10 cellular contexts compared by ENCODE assay signal in the genomic region with DNA sequence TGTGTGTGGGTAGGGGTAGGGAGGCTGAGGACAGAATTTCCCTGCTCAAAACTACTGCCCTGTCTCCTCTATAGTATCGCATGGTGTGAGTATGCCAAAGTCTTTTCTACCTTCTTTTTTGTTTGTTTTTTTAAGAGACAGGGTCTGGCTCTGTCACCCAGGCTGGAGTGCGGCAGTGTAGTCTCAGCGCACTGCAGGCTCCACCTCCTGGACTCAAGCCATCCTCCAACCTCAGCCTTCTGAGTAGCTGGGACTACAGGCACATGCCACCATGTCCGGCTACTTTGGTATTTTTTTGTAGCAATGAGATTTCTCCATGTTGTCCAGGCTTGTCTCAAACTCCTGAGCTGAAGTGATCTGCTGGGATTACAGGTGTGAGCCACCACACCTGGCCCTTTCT. TPM values are rescaled to one million over a fixed set of nuclear protein-coding genes. Genes with fewer than 3 reads are reported as not detected.
DNase-seq lines count a peak whose midpoint lies in the region; ATAC-seq and TF ChIP-seq lines count a peak whose summit lies in the region.
"Had no signal": no experiment of that assay in that cellular context is flagged by ENCODE, and none has a peak within 500 bp of the region (broad histone marks: within the 10 kb centered on the region; RNA-seq: fewer than 3 reads in every experiment).

No MANE protein-coding gene starts in this region.

- H3K27ac Mint-ChIP-seq in activated T-helper 1 cell treated with anti-CD3 and anti-CD28 coated beads, Interleukin-12 subunit alpha, Interleukin-12 subunit beta, Interleukin-2, Interleukin-4 antibody, amounts not matched to agents 30 ng/mL and 10 ng/mL and 1 ng/mL, durations not matched to agents 14 hours and 24 hours and 36 hours: no peak overlapping the region

- intact Hi-C loops in left ventricle myocardium superior (cut with micrococcal nuclease) (no loop called here), Right ventricle myocardium superior (cut with DNase I) (loop anchor here (5.0 kb wide), 2 partner anchors 59 to 114 kb away; partner anchors contain the start of genes DCP2 and REEP5), thyroid gland (cut with DNase I) (no loop called here), gastrocnemius medialis (cut with DNase I; ENCODE audit: low total_unique reads) (loop anchor here (5.0 to 10.0 kb wide), 2 partner anchors 156 to 651 kb away; partner anchors contain the start of gene YTHDC2)
- intact Hi-C loops in activated T-helper 1 cell treated with anti-CD3 and anti-CD28 coated beads, Interleukin-12 subunit alpha, Interleukin-12 subunit beta, Interleukin-2, Interleukin-4 antibody, amounts not matched to agents 30 ng/mL and 10 ng/mL and 1 ng/mL, durations not matched to agents 14 hours and 24 hours and 36 hours (cut with micrococcal nuclease): loop anchor here (5.0 to 10.0 kb wide), 4 partner anchors 431 to 1769 kb away; partner anchors contain the start of genes WDR36 and YTHDC2

- H3K9me3 Mint-ChIP-seq in activated T-helper 1 cell treated with anti-CD3 and anti-CD28 coated beads, Interleukin-12 subunit alpha, Interleukin-12 subunit beta, Interleukin-2, Interleukin-4 antibody, amounts not matched to agents 30 ng/mL and 10 ng/mL and 1 ng/mL, durations not matched to agents 14 hours and 24 hours and 36 hours: no peaks in the 10 kb centered on the region

- no peak overlapping the region for H3K27ac ChIP-seq in hepatocyte
- peak overlapping the region in 1 of 3 donors; percentile 59 for H3K27ac ChIP-seq in thyroid gland
- no peak overlapping the region for H3K27ac ChIP-seq in gastrocnemius medialis

- TF ChIP-seq CTCF in hepatocyte (IDR thresholded peaks at IDR 0.05; ENCODE audit: poor library complexity) (no peak), thyroid gland (IDR thresholded peaks at IDR 0.05) (no peak), gastrocnemius medialis (IDR thresholded peaks at IDR 0.05 in 4 of 5, conservative IDR thresholded peaks at IDR 0.05 in 1 of 5) (no peak)

- ATAC-seq in left ventricle myocardium superior (peak; percentile 22), Right ventricle myocardium superior (ENCODE audit: poor library complexity) (no peak), esophagus mucosa (no peak), gastrocnemius medialis (no peak)

- peaks cover 9% of the 10 kb centered on the region for H4K20me1 ChIP-seq in hepatocyte (ENCODE audit: insufficient read depth, poor library complexity, severe bottlenecking)

- in situ Hi-C loops in gastrocnemius medialis (cut with MboI; ENCODE audit: low sequenced_read_pairs in 4 of 4): loop anchor here in 1 of 4 donors (10.0 kb wide), 1 partner anchor 51 kb away; no protein-coding TSS in a partner anchor

- TF ChIP-seq POLR2A in thyroid gland (IDR thresholded peaks at IDR 0.05): no peak
- TF ChIP-seq POLR2A in gastrocnemius medialis (IDR thresholded peaks at IDR 0.05): no peak

- no peak overlapping the region for H2AFZ ChIP-seq in hepatocyte

- no peaks in the 10 kb centered on the region for H3K36me3 ChIP-seq in hepatocyte (replicated peaks; ENCODE audit: insufficient read depth, low read depth)
- peaks cover 20 to 30% of the 10 kb centered on the region in 2 donors for H3K36me3 ChIP-seq in thyroid gland
- H3K36me3 ChIP-seq in gastrocnemius medialis: peaks cover 0 to 45% of the 10 kb centered on the region in 2 donors

- peak; percentile 40 for DNase-seq in left ventricle myocardium superior
- no peak for DNase-seq in Right ventricle myocardium superior
- no peak for DNase-seq in activated T-helper 1 cell treated with anti-CD3 and anti-CD28 coated beads, Interleukin-12 subunit alpha, Interleukin-12 subunit beta, Interleukin-2, Interleukin-4 antibody, amounts not matched to agents 30 ng/mL and 10 ng/mL and 1 ng/mL, durations not matched to agents 14 hours and 24 hours and 36 hours (ENCODE audit: low spot score)
- no peak for DNase-seq in hepatocyte (ENCODE audit: low spot score)
- DNase-seq in thyroid gland: peak; percentile 91 to 93
- DNase-seq in dedifferentiated amniotic fluid mesenchymal stem cell (ENCODE audit: extremely low spot score): no peak
- no peak for DNase-seq in gastrocnemius medialis
- DNase-seq: NCI-H748 treated with DMSO at 0.1 percent for 48 hours; stimulated activated naive CD4-positive, alpha-beta T cell treated with Interleukin-2 at 50 U/mL for 16 hours had no signal

- no peaks in the 10 kb centered on the region for H3K9me2 ChIP-seq in hepatocyte (replicated peaks; ENCODE audit: insufficient read depth)

- peak overlapping the region; percentile 91 for H3K4me2 ChIP-seq in hepatocyte

- H3K4me1 Mint-ChIP-seq in activated T-helper 1 cell treated with anti-CD3 and anti-CD28 coated beads, Interleukin-12 subunit alpha, Interleukin-12 subunit beta, Interleukin-2, Interleukin-4 antibody, amounts not matched to agents 30 ng/mL and 10 ng/mL and 1 ng/mL, durations not matched to agents 14 hours and 24 hours and 36 hours (ENCODE audit: low read depth): peaks cover 42% of the 10 kb centered on the region

- no peaks in the 10 kb centered on the region for H3K27me3 Mint-ChIP-seq in activated T-helper 1 cell treated with anti-CD3 and anti-CD28 coated beads, Interleukin-12 subunit alpha, Interleukin-12 subunit beta, Interleukin-2, Interleukin-4 antibody, amounts not matched to agents 30 ng/mL and 10 ng/mL and 1 ng/mL, durations not matched to agents 14 hours and 24 hours and 36 hours (ENCODE audit: insufficient read depth)

- H3K79me2 ChIP-seq in hepatocyte: peaks cover 55% of the 10 kb centered on the region

- peak overlapping the region; percentile 97 for H3K4me3 Mint-ChIP-seq in activated T-helper 1 cell treated with anti-CD3 and anti-CD28 coated beads, Interleukin-12 subunit alpha, Interleukin-12 subunit beta, Interleukin-2, Interleukin-4 antibody, amounts not matched to agents 30 ng/mL and 10 ng/mL and 1 ng/mL, durations not matched to agents 14 hours and 24 hours and 36 hours

- WGBS in hepatocyte (ENCODE audit: low lambda C conversion rate, missing lambda C conversion rate): 93% methylated on average over 4 of the region's 4 CpGs
- 21 to 23% methylated on average over 4 of the region's 4 CpGs for WGBS in thyroid gland, 2 donors

- peaks cover 38% of the 10 kb centered on the region for H3K36me3 Mint-ChIP-seq in activated T-helper 1 cell treated with anti-CD3 and anti-CD28 coated beads, Interleukin-12 subunit alpha, Interleukin-12 subunit beta, Interleukin-2, Interleukin-4 antibody, amounts not matched to agents 30 ng/mL and 10 ng/mL and 1 ng/mL, durations not matched to agents 14 hours and 24 hours and 36 hours (ENCODE audit: low read depth)

- H3K4me1 ChIP-seq in hepatocyte (ENCODE audit: insufficient read depth) (peaks cover 19% of the 10 kb centered on the region), thyroid gland (peaks cover 19 to 30% of the 10 kb centered on the region in 2 donors), gastrocnemius medialis (peaks cover 20 to 25% of the 10 kb centered on the region in 2 donors)

- H3K27me3 ChIP-seq in hepatocyte (no peaks in the 10 kb centered on the region), thyroid gland (no peaks in the 10 kb centered on the region), gastrocnemius medialis (no peaks in the 10 kb centered on the region)

- H3K4me3 ChIP-seq in hepatocyte (no peak overlapping the region), thyroid gland (replicated peaks in 1 of 3) (no peak overlapping the region), gastrocnemius medialis (no peak overlapping the region)

- H3K9me3 ChIP-seq in hepatocyte (ENCODE audit: low read depth) (no peaks in the 10 kb centered on the region), thyroid gland (no peaks in the 10 kb centered on the region), gastrocnemius medialis (no peaks in the 10 kb centered on the region)

RNA-seq across cellular contexts. Expression of gene SRP19, which starts 2.5 kb away (rescaled TPM):
- total RNA-seq in left ventricle myocardium superior: 26.6 TPM
- 24.8 TPM for total RNA-seq in Right ventricle myocardium superior
- 72.0 and 72.5 TPM in 2 replicates for total RNA-seq in activated T-helper 1 cell treated with anti-CD3 and anti-CD28 coated beads, Interleukin-12 subunit alpha, Interleukin-12 subunit beta, Interleukin-2, Interleukin-4 antibody, amounts not matched to agents 30 ng/mL and 10 ng/mL and 1 ng/mL, durations not matched to agents 14 hours and 24 hours and 36 hours
- 123 and 152 TPM in 2 replicates for total RNA-seq in hepatocyte
- polyA plus RNA-seq in hepatocyte: 131 and 151 TPM in 2 replicates
- total RNA-seq in thyroid gland: 10 to 100 TPM; 54.5 to 82.6 (median 76.5) TPM
- 29.7 TPM for total RNA-seq in esophagus mucosa
- 10 to 100 TPM; 40.4 to 63.8 (median 55.0) TPM for total RNA-seq in gastrocnemius medialis

RNA-seq across cellular contexts. Expression of gene REEP5, which starts 58.5 kb away (rescaled TPM):
- total RNA-seq in left ventricle myocardium superior (145 TPM), Right ventricle myocardium superior (112 TPM), hepatocyte (57.3 and 63.6 TPM in 2 replicates), thyroid gland (100 to 1,000 TPM; 169 to 300 (median 231) TPM), esophagus mucosa (52.0 TPM), gastrocnemius medialis (100 to 1,000 TPM in 2 of 4 donors, 10 to 100 TPM in 2; 67.2 to 116 (median 89.9) TPM)
- 77.5 and 77.9 TPM in 2 replicates for total RNA-seq in activated T-helper 1 cell treated with anti-CD3 and anti-CD28 coated beads, Interleukin-12 subunit alpha, Interleukin-12 subunit beta, Interleukin-2, Interleukin-4 antibody, amounts not matched to agents 30 ng/mL and 10 ng/mL and 1 ng/mL, durations not matched to agents 14 hours and 24 hours and 36 hours
- 199 and 208 TPM in 2 replicates for polyA plus RNA-seq in hepatocyte

Comparison
In these comparisons a context has a peak if more than half of its experiments do, and no peak if none do; other contexts are left out.
1. DNase-seq: peak in left ventricle myocardium superior (single experiment) and thyroid gland (2 of 2); none in Right ventricle myocardium superior (single experiment), activated T-helper 1 cell treated with anti-CD3 and anti-CD28 coated beads, Interleukin-12 subunit alpha, Interleukin-12 subunit beta, Interleukin-2, Interleukin-4 antibody, amounts not matched to agents 30 ng/mL and 10 ng/mL and 1 ng/mL, durations not matched to agents 14 hours and 24 hours and 36 hours (single experiment), hepatocyte (single experiment), dedifferentiated amniotic fluid mesenchymal stem cell (single experiment) and gastrocnemius medialis (0 of 2).
2. intact Hi-C loops: an anchor here in Right ventricle myocardium superior (5.0 kb wide), activated T-helper 1 cell treated with anti-CD3 and anti-CD28 coated beads, Interleukin-12 subunit alpha, Interleukin-12 subunit beta, Interleukin-2, Interleukin-4 antibody, amounts not matched to agents 30 ng/mL and 10 ng/mL and 1 ng/mL, durations not matched to agents 14 hours and 24 hours and 36 hours (5.0 to 10.0 kb wide) and gastrocnemius medialis (5.0 to 10.0 kb wide); none called in left ventricle myocardium superior and thyroid gland.